ENCODE assay signal across 8 cellular contexts in the genomic region with DNA sequence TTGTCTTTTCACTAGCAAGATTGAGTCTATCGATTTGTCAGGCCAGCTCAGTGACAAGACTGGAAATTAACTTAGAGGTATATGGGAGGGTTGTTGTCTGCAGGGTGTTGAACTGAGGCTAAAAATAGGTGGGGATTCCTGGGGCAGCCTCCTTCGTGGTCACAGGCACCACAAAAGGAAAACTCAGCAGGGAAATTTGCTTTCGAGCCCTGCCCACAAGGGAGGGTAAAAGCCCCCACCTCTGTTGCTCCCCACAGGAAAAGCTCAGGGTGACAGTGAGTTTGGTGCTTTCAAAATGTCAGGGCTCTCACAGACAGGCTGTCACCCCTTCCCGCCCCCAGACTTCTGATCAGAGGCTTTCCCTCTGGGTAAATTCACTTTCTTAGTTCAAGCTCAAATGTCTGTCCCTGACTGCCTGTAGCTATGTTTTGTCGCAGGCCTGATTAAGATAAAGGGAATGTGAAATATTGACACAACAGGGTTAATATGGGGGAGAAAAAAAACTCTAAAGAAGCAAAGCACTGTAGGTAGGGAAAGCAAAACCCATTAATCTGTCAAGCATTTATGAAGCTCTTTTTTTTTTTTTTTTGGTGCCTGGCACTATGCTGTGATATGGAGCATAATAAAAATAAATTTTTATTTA. TPM values are rescaled to one million over a fixed set of nuclear protein-coding genes. Genes with fewer than 3 reads are reported as not detected.
DNase-seq lines count a peak whose midpoint lies in the region; ATAC-seq and TF ChIP-seq lines count a peak whose summit lies in the region.

No MANE protein-coding gene starts in this region.

- no peaks in the 10 kb centered on the region for H3K36me3 Mint-ChIP-seq in chondrocyte (ENCODE audit: low read depth)
- no peaks in the 10 kb centered on the region for H3K36me3 Mint-ChIP-seq in stimulated activated naive CD8-positive, alpha-beta T cell treated with anti-CD3 and anti-CD28 coated beads, Interleukin-15, Interleukin-2, amounts not matched to agents 100 ng/mL and 50 ng/mL, for 24 hours (ENCODE audit: low read depth)

- peak; percentile 55 for DNase-seq in PC-3
- no peak for DNase-seq in chondrocyte (ENCODE audit: low spot score)
- DNase-seq in HEK293T (ENCODE audit: extremely low spot score), result no peak
- DNase-seq in NCI-H2196 treated with DMSO at 0.1 percent for 48 hours (lab: John Stamatoyannopoulos, UW; ENCODE audit: unreplicated experiment), result no peak
- DNase-seq in SIG-M5 treated with dmso at 0.1 percent for 504 hours (lab: John Stamatoyannopoulos, UW; ENCODE audit: unreplicated experiment), result no peak

- TF ChIP-seq CTCF in PC-3 (conservative IDR thresholded peaks at IDR 0.05; ENCODE audit: low read depth, low read length) (no peak), chondrocyte (IDR thresholded peaks at IDR 0.05) (no peak)

- no peaks in the 10 kb centered on the region for H3K36me3 ChIP-seq in BLaER1 treated with 17β-estradiol and CSF1 and Interleukin-3, amounts not matched to agents 10 nM and 100 nM
- no peaks in the 10 kb centered on the region for H3K36me3 ChIP-seq in PC-3 (ENCODE audit: low read depth, low read length)

- peak overlapping the region; percentile 53 to 85 (median 73) for H3K4me2 ChIP-seq in BLaER1 treated with 17β-estradiol and CSF1 and Interleukin-3, amounts not matched to agents 10 nM and 100 nM
- H3K4me2 ChIP-seq in PC-3 (ENCODE audit: low read length), result no peak overlapping the region

- peak overlapping the region in 9 of 11 experiments; percentile 18 to 55 (median 37); a peak in 11 of 22 replicates for H3K9ac ChIP-seq in BLaER1 treated with 17β-estradiol and CSF1 and Interleukin-3, amounts not matched to agents 10 nM and 100 nM
- H3K9ac ChIP-seq in PC-3 (ENCODE audit: low read length), result no peak overlapping the region

- H3K27me3 ChIP-seq in BLaER1 treated with 17β-estradiol and CSF1 and Interleukin-3, amounts not matched to agents 10 nM and 100 nM, result no peaks in the 10 kb centered on the region
- H3K27me3 ChIP-seq in PC-3 (ENCODE audit: low read length), result no peaks in the 10 kb centered on the region

- H3K27ac ChIP-seq in BLaER1 treated with 17β-estradiol and CSF1 and Interleukin-3, amounts not matched to agents 10 nM and 100 nM, result peak overlapping the region in 1 of 11 experiments; percentile 15; a peak in 2 of 22 replicates
- H3K27ac ChIP-seq in PC-3 (ENCODE audit: low read length), result no peak overlapping the region

- intact Hi-C loops in PC-3 (cut with micrococcal nuclease), result no loop called here

- peaks cover 64% of the 10 kb centered on the region for H3K4me1 Mint-ChIP-seq in chondrocyte (ENCODE audit: low read depth)
- peaks cover 71% of the 10 kb centered on the region for H3K4me1 Mint-ChIP-seq in stimulated activated naive CD8-positive, alpha-beta T cell treated with anti-CD3 and anti-CD28 coated beads, Interleukin-15, Interleukin-2, amounts not matched to agents 100 ng/mL and 50 ng/mL, for 24 hours (ENCODE audit: low read depth)

- no peaks in the 10 kb centered on the region for H3F3A ChIP-seq in PC-3 (ENCODE audit: low read length, unreplicated experiment)

- peaks cover 18 to 43% (median 21%) of the 10 kb centered on the region in 10 experiments for H3K4me1 ChIP-seq in BLaER1 treated with 17β-estradiol and CSF1 and Interleukin-3, amounts not matched to agents 10 nM and 100 nM
- H3K4me1 ChIP-seq in PC-3 (ENCODE audit: insufficient read depth, low read length), result peaks cover 25% of the 10 kb centered on the region

- H3K4me3 Mint-ChIP-seq in chondrocyte (ENCODE audit: unreplicated experiment), result no peak overlapping the region
- H3K4me3 Mint-ChIP-seq in stimulated activated naive CD8-positive, alpha-beta T cell treated with anti-CD3 and anti-CD28 coated beads, Interleukin-15, Interleukin-2, amounts not matched to agents 100 ng/mL and 50 ng/mL, for 24 hours, result peak overlapping the region; percentile 79

- no TSS peak for BruUV-seq in PC-3 (replicated peaks; lab: Mats Ljungman, UMichigan)

- POLR2A ChIA-PET in PC-3 (lab: Charles Lee; ENCODE audit: unreplicated experiment), result interaction anchor here (0.6 to 1.0 kb wide), 2 partner anchors 11 to 13 kb away, joined by 3 to 6 read pairs; a partner anchor contains a TSS
- POLR2A ChIA-PET in HEK293T (lab: Yijun Ruan, JAX), result interaction anchor here (1.2 to 1.6 kb wide), 2 partner anchors 124 to 294 kb away, joined by 4 read pairs; a partner anchor contains a TSS

- H3K9me3 Mint-ChIP-seq in chondrocyte (ENCODE audit: low read depth), result no peaks in the 10 kb centered on the region
- no peaks in the 10 kb centered on the region for H3K9me3 Mint-ChIP-seq in stimulated activated naive CD8-positive, alpha-beta T cell treated with anti-CD3 and anti-CD28 coated beads, Interleukin-15, Interleukin-2, amounts not matched to agents 100 ng/mL and 50 ng/mL, for 24 hours

- H3K4me3 ChIP-seq in BLaER1 treated with 17β-estradiol and CSF1 and Interleukin-3, amounts not matched to agents 10 nM and 100 nM, result no peak overlapping the region
- H3K4me3 ChIP-seq in PC-3 (ENCODE audit: low read length), result no peak overlapping the region

- no peaks in the 10 kb centered on the region for H3K27me3 Mint-ChIP-seq in chondrocyte (ENCODE audit: low read depth)
- H3K27me3 Mint-ChIP-seq in stimulated activated naive CD8-positive, alpha-beta T cell treated with anti-CD3 and anti-CD28 coated beads, Interleukin-15, Interleukin-2, amounts not matched to agents 100 ng/mL and 50 ng/mL, for 24 hours, result no peaks in the 10 kb centered on the region

- peak overlapping the region; percentile 90 for H3K27ac Mint-ChIP-seq in chondrocyte (ENCODE audit: unreplicated experiment)
- peak overlapping the region; percentile 98 for H3K27ac Mint-ChIP-seq in stimulated activated naive CD8-positive, alpha-beta T cell treated with anti-CD3 and anti-CD28 coated beads, Interleukin-15, Interleukin-2, amounts not matched to agents 100 ng/mL and 50 ng/mL, for 24 hours

- ATAC-seq in GM21529 (IDR thresholded peaks at IDR 0.05; ENCODE audit: unreplicated experiment) (peak; percentile 48), PC-3 (0 out of 2 replicates have a peak, but pooled peaks have one; percentile 3)

- peak overlapping the region; percentile 38; the same call in 1 of the 2 replicates for H2AFZ ChIP-seq in PC-3 (ENCODE audit: low read length)

- no peaks in the 10 kb centered on the region for H3K79me2 ChIP-seq in PC-3 (ENCODE audit: low read length)

- H3K9me2 ChIP-seq in PC-3 (replicated peaks; ENCODE audit: low read length), result no peaks in the 10 kb centered on the region

- CTCF ChIA-PET in PC-3 (lab: Charles Lee) (interaction anchor here (0.6 to 0.8 kb wide), 2 partner anchors 23 to 220 kb away, joined by 4 to 11 read pairs; no protein-coding TSS in a partner anchor), HEK293T (lab: Yijun Ruan, JAX) (interaction anchor here (0.5 to 1.3 kb wide), 8 partner anchors 12 to 312 kb away, joined by 3 to 5 read pairs (median 4); a partner anchor contains a TSS)

- H3K9me3 ChIP-seq in BLaER1 treated with 17β-estradiol and CSF1 and Interleukin-3, amounts not matched to agents 10 nM and 100 nM (replicated peaks in 1 of 11), result no peaks in the 10 kb centered on the region
- H3K9me3 ChIP-seq in PC-3 (ENCODE audit: low read length), result no peaks in the 10 kb centered on the region

- H4K20me1 ChIP-seq in BLaER1 treated with 17β-estradiol and CSF1 and Interleukin-3, amounts not matched to agents 10 nM and 100 nM, result no peaks in the 10 kb centered on the region
- no peaks in the 10 kb centered on the region for H4K20me1 ChIP-seq in PC-3 (ENCODE audit: low read length)

TF ChIP-seq in HEK293T, 16 proteins besides CTCF, POLR2A, EP300 and RAD21:
- TF ChIP-seq NFRKB (IDR thresholded peaks at IDR 0.05) (no peak), BHLHE40 (IDR thresholded peaks at IDR 0.05; ENCODE audit: borderline replicate concordance) (no peak), CTBP1 (IDR thresholded peaks at IDR 0.05; ENCODE audit: borderline replicate concordance) (no peak), FOXK2 (IDR thresholded peaks at IDR 0.05) (no peak), ARNT (IDR thresholded peaks at IDR 0.05) (no peak), LEF1 (IDR thresholded peaks at IDR 0.05; ENCODE audit: borderline replicate concordance) (no peak), ZNF384 (IDR thresholded peaks at IDR 0.05) (no peak), ELF4 (IDR thresholded peaks at IDR 0.05) (no peak), HDGF (IDR thresholded peaks at IDR 0.05; ENCODE audit: borderline replicate concordance) (no peak), SP1 (IDR thresholded peaks at IDR 0.05) (no peak), FOXA1 (IDR thresholded peaks at IDR 0.05) (no peak), TARDBP (IDR thresholded peaks at IDR 0.05) (no peak)

RNA-seq across cellular contexts. Expression of a gene that starts 11.7 kb away (rescaled TPM):
- total RNA-seq in PC-3 (2014; rRNA removed) (186 and 226 TPM in 2 replicates), chondrocyte (41.0 to 53.5 TPM (median 42.2 TPM) in 3 replicates)
